In the genomic region with DNA sequence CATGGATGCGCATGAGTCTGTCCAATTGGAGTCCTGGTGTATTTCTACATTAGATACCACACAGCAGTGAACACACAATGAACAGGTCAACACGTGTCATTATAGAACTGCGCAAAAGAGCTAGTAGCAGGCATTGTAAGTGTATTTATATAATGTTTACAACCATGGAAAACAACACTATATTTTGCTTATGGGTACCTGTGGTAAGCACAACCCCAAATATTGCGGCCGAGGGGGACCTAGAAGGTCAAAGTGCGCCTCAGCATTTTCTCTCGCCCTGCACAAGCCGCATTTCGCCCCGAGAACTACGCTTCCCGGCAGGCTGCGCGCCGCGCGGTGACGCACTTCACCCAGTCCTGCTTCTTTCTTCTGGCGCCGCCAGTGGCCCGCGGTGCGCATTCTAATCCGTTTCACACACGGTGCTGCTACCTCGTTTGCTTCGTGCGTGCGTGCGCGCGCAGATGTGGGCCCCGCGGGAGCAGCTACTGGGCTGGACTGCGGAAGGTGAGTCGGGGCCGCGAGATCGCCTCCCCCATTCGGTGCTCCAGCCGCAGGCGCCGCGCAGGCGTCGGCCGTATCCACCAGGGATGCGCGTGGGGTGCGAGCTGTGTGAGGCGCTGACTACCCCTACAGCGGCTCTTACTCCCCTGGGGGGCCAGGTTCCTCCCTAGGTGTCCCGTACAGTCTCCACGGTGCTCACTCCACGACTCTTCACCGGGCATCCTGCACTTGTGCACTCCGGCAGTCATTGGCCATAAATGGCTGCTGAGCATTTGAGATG, we compare ENCODE assay signal across 8 cellular contexts. TPM values are rescaled to one million over a fixed set of nuclear protein-coding genes. Genes with fewer than 3 reads are reported as not detected.
A peak's percentile ranks its signal among the peaks of the same experiment; 100 is the strongest.
DNase-seq lines count a peak whose midpoint lies in the region; ATAC-seq and TF ChIP-seq lines count a peak whose summit lies in the region.

A gene (plus strand): TSS at position 394 of the 781 bp plus-strand sequence. CDS start 68 bp downstream, at position 462.

- H3K27me3 Mint-ChIP-seq in GM23338 (ENCODE audit: insufficient read depth, low read depth, poor library complexity): peaks cover 6% of the 10 kb centered on the region
- no peaks in the 10 kb centered on the region for H3K27me3 Mint-ChIP-seq in activated T-helper 2 cell treated with anti-CD3 and anti-CD28 coated beads, Interferon-gamma antibody, Interleukin-2, Interleukin-4, amounts not matched to agents 10 μg/mL and 5 μg/mL and 100 μg/mL, durations not matched to agents 14 hours and 24 hours and 36 hours (ENCODE audit: low read depth)

- H3K4me1 ChIP-seq in GM23338 (ENCODE audit: insufficient read depth) (peaks cover 42% of the 10 kb centered on the region), stomach smooth muscle (ENCODE audit: control insufficient read depth, insufficient read depth, low read length) (peaks cover 17% of the 10 kb centered on the region)

- H3K9me2 ChIP-seq in GM23338 (ENCODE audit: insufficient read depth) (no peaks in the 10 kb centered on the region), neural cell (ENCODE audit: insufficient read depth, low read length) (no peaks in the 10 kb centered on the region)

- TF ChIP-seq RAD21 in neural cell (conservative IDR thresholded peaks at IDR 0.05): peak; percentile 50

- POLR2A ChIA-PET in RWPE1 (lab: Yijun Ruan, JAX; ENCODE audit: low non-redundant PET): no interaction called here

- peak; percentile 77 for TF ChIP-seq EP300 in neural cell (conservative IDR thresholded peaks at IDR 0.05; ENCODE audit: poor library complexity, severe bottlenecking)

- H3K27me3 ChIP-seq in GM23338 (ENCODE audit: insufficient read depth): no peaks in the 10 kb centered on the region
- H3K27me3 ChIP-seq in neural cell (ENCODE audit: insufficient read depth, low read depth, low read length): no peaks in the 10 kb centered on the region
- no peaks in the 10 kb centered on the region for H3K27me3 ChIP-seq in stomach smooth muscle (ENCODE audit: control insufficient read depth in 1 of 2, insufficient read depth in 2 of 2, low read length in 2 of 2)

- H3K9me3 ChIP-seq in neural cell (ENCODE audit: low read length): no peaks in the 10 kb centered on the region
- no peaks in the 10 kb centered on the region for H3K9me3 ChIP-seq in stomach smooth muscle (ENCODE audit: control insufficient read depth in 2 of 2, low read length in 2 of 2)

- H3K4me2 ChIP-seq in GM23338 (peak within 1 kb of the TSS; percentile 73), neural cell (ENCODE audit: low read length) (peak within 1 kb of the TSS; percentile 17)

- DNase-seq in EL (peak; percentile 95), GM23338 (ENCODE audit: low spot score) (peak; percentile 98), LHCN-M2 (ENCODE audit: low read depth) (peak; percentile 74), RWPE1 (ENCODE audit: low spot score) (peak; percentile 79), fibroblast of the aortic adventitia (ENCODE audit: low read depth) (peak; percentile 85)
- peak; percentile 94 for DNase-seq in activated T-helper 2 cell treated with anti-CD3 and anti-CD28 coated beads, Interferon-gamma antibody, Interleukin-2, Interleukin-4, amounts not matched to agents 10 μg/mL and 5 μg/mL and 100 μg/mL, durations not matched to agents 14 hours and 24 hours and 36 hours (ENCODE audit: low spot score)

- intact Hi-C loops in activated T-helper 2 cell treated with anti-CD3 and anti-CD28 coated beads, Interferon-gamma antibody, Interleukin-2, Interleukin-4, amounts not matched to agents 10 μg/mL and 5 μg/mL and 100 μg/mL, durations not matched to agents 14 hours and 24 hours and 36 hours (cut with micrococcal nuclease): loop anchor here (1.0 to 10.0 kb wide), 4 partner anchors 27 to 314 kb away; a partner anchor contains a TSS

- H3K27ac ChIP-seq in GM23338 (ENCODE audit: low read depth) (peak within 1 kb of the TSS; percentile 100), RWPE1 (peak within 1 kb of the TSS; percentile 88), neural cell (ENCODE audit: low read length) (peak within 1 kb of the TSS; percentile 83), stomach smooth muscle (ENCODE audit: low read length) (peak within 1 kb of the TSS; percentile 80)

- peaks cover 40% of the 10 kb centered on the region for H4K20me1 ChIP-seq in GM23338 (replicated peaks; ENCODE audit: insufficient read depth)
- no peaks in the 10 kb centered on the region for H4K20me1 ChIP-seq in neural cell (ENCODE audit: insufficient read depth)

- H3K4me3 ChIP-seq in GM23338: peak within 1 kb of the TSS; percentile 97
- H3K4me3 ChIP-seq in fibroblast of the aortic adventitia (ENCODE audit: low read depth, low read length): peak within 1 kb of the TSS; percentile 96
- peak within 1 kb of the TSS; percentile 93 for H3K4me3 ChIP-seq in neural cell (ENCODE audit: low read length)
- peak within 1 kb of the TSS; percentile 73 to 98 for H3K4me3 ChIP-seq in stomach smooth muscle (ENCODE audit: low read length in 2 of 2)

- H3F3A ChIP-seq in GM23338 (replicated peaks; ENCODE audit: low read depth) (peaks cover 16% of the 10 kb centered on the region), neural cell (ENCODE audit: insufficient read depth, low read length, poor library complexity, severe bottlenecking) (no peaks in the 10 kb centered on the region)

- H3K4me1 Mint-ChIP-seq in GM23338: peaks cover 31% of the 10 kb centered on the region
- peaks cover 20% of the 10 kb centered on the region for H3K4me1 Mint-ChIP-seq in activated T-helper 2 cell treated with anti-CD3 and anti-CD28 coated beads, Interferon-gamma antibody, Interleukin-2, Interleukin-4, amounts not matched to agents 10 μg/mL and 5 μg/mL and 100 μg/mL, durations not matched to agents 14 hours and 24 hours and 36 hours (ENCODE audit: low read depth)

- H3K79me2 ChIP-seq in GM23338 (replicated peaks; ENCODE audit: insufficient read depth) (peaks cover 50% of the 10 kb centered on the region), neural cell (replicated peaks; ENCODE audit: insufficient read depth, low read length) (peaks cover 6% of the 10 kb centered on the region)

- peak within 1 kb of the TSS; percentile 86 for H3K9ac ChIP-seq in neural cell (ENCODE audit: low read length)
- peak within 1 kb of the TSS; percentile 76 to 90 for H3K9ac ChIP-seq in stomach smooth muscle (ENCODE audit: low read length in 2 of 2)

- peak within 1 kb of the TSS; percentile 92 for H3K4me3 Mint-ChIP-seq in GM23338
- H3K4me3 Mint-ChIP-seq in activated T-helper 2 cell treated with anti-CD3 and anti-CD28 coated beads, Interferon-gamma antibody, Interleukin-2, Interleukin-4, amounts not matched to agents 10 μg/mL and 5 μg/mL and 100 μg/mL, durations not matched to agents 14 hours and 24 hours and 36 hours (ENCODE audit: low read depth): peak within 1 kb of the TSS; percentile 91

- H3K27ac Mint-ChIP-seq in GM23338: peak within 1 kb of the TSS; percentile 99
- H3K27ac Mint-ChIP-seq in activated T-helper 2 cell treated with anti-CD3 and anti-CD28 coated beads, Interferon-gamma antibody, Interleukin-2, Interleukin-4, amounts not matched to agents 10 μg/mL and 5 μg/mL and 100 μg/mL, durations not matched to agents 14 hours and 24 hours and 36 hours: peak within 1 kb of the TSS; percentile 96

- H2AFZ ChIP-seq in GM23338 (peak within 1 kb of the TSS; percentile 2; the same call in 1 of the 2 replicates), neural cell (ENCODE audit: low read depth, low read length) (peak within 1 kb of the TSS; percentile 76)

- peak; percentile 89 for ATAC-seq in GM23338

- peaks cover 38% of the 10 kb centered on the region for H3K36me3 Mint-ChIP-seq in GM23338 (ENCODE audit: low read depth)
- peaks cover 14% of the 10 kb centered on the region for H3K36me3 Mint-ChIP-seq in activated T-helper 2 cell treated with anti-CD3 and anti-CD28 coated beads, Interferon-gamma antibody, Interleukin-2, Interleukin-4, amounts not matched to agents 10 μg/mL and 5 μg/mL and 100 μg/mL, durations not matched to agents 14 hours and 24 hours and 36 hours (ENCODE audit: low read depth)

- TF ChIP-seq CTCF in GM23338 (conservative IDR thresholded peaks at IDR 0.05; ENCODE audit: low read depth in 2 of 2): peak in 1 of 2 experiments; percentile 31; a peak in 2 of 4 replicates
- TF ChIP-seq CTCF in RWPE1 (conservative IDR thresholded peaks at IDR 0.05; ENCODE audit: low read depth): no peak
- TF ChIP-seq CTCF in fibroblast of the aortic adventitia (IDR thresholded peaks at IDR 0.05; ENCODE audit: insufficient read depth, low read length): no peak
- TF ChIP-seq CTCF in neural cell (IDR thresholded peaks at IDR 0.05; ENCODE audit: poor library complexity, severe bottlenecking): peak; percentile 75

- no peaks in the 10 kb centered on the region for H3K9me3 Mint-ChIP-seq in GM23338
- no peaks in the 10 kb centered on the region for H3K9me3 Mint-ChIP-seq in activated T-helper 2 cell treated with anti-CD3 and anti-CD28 coated beads, Interferon-gamma antibody, Interleukin-2, Interleukin-4, amounts not matched to agents 10 μg/mL and 5 μg/mL and 100 μg/mL, durations not matched to agents 14 hours and 24 hours and 36 hours

- CTCF ChIA-PET in RWPE1 (lab: Yijun Ruan, JAX): interaction anchor here (0.6 to 2.2 kb wide), 3 partner anchors 33 to 525 kb away, joined by 3 to 7 read pairs (median 3); no protein-coding TSS in a partner anchor

- H3K36me3 ChIP-seq in GM23338 (ENCODE audit: insufficient read depth): peaks cover 15% of the 10 kb centered on the region
- no peaks in the 10 kb centered on the region for H3K36me3 ChIP-seq in neural cell (ENCODE audit: insufficient read depth, low read length)
- H3K36me3 ChIP-seq in stomach smooth muscle (ENCODE audit: control insufficient read depth in 2 of 2, insufficient read depth in 2 of 2, low read length in 2 of 2): no peaks in the 10 kb centered on the region

RNA-seq across cellular contexts. Expression of the gene that starts here (rescaled TPM):
- 106 and 115 TPM in 2 replicates for total RNA-seq in GM23338 (2014; rRNA removed; shearing (Covaris generic))
- polyA plus RNA-seq in GM23338 (2016; fragmentation: Nextera tagmentation; extraction: Ambion mirVana) (32.1 and 36.3 TPM in 2 replicates), neural cell (19.4 and 28.5 TPM in 2 replicates)
- total RNA-seq in LHCN-M2 (2014; rRNA removed) (3.0 and 3.2 TPM in 2 replicates), fibroblast of the aortic adventitia (ENCODE audit: low replicate concordance) (5.6 and 8.6 TPM in 2 replicates)
- polyA plus RNA-seq in LHCN-M2 (2012): 1.9 TPM
- 40.2 and 42.8 TPM in 2 replicates for total RNA-seq in activated T-helper 2 cell treated with anti-CD3 and anti-CD28 coated beads, Interferon-gamma antibody, Interleukin-2, Interleukin-4, amounts not matched to agents 10 μg/mL and 5 μg/mL and 100 μg/mL, durations not matched to agents 14 hours and 24 hours and 36 hours
- polyA minus RNA-seq in neural cell: 21.7 and 24.2 TPM in 2 replicates

Comparison
In these comparisons a context has a peak if more than half of its experiments do, and no peak if none do; other contexts are left out.
1. Peak in every context shown above with its lines: DNase-seq, ATAC-seq, H3K4me3 ChIP-seq and H3K27ac ChIP-seq.